In the genomic region with DNA sequence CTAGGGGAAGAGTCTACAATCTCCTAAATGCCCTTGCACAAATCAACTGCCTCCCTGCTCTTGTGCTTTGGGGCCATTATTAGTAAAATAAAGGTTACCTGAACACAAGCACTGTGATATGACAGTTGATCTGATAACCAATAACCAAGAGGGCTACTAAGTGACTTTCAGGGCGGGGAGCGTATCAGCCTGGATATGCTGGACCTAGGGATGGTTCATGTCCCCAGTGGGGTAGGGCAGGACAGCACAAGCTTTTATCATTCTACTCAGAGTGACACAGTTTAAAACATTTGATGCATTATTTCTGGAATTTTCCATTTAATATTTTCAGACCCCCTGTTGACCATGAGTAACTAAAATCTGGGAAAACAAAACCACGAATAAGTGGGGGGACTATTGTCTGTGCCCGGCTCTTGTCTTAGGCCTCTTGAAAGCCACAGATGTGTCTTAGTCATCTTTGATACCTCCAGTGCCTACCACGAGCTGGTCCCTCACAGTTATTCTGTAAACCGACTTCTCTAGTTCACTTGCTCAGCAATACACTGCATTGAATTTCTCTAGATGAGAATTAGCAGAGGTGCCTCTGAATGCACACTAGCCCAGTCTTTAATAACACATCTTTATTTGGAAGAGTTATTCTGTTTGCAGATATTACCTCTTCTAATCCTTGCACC, we compare ENCODE assay signal across 32 cellular contexts.
"Had no signal": no experiment of that assay in that cellular context is flagged by ENCODE, and none has a peak within 500 bp of the region (broad histone marks: within the 10 kb centered on the region; RNA-seq: fewer than 3 reads in every experiment).

No MANE protein-coding gene starts in this region.

- H3K9me3 Mint-ChIP-seq: activated CD8-positive, alpha-beta T cell treated with anti-CD3 and anti-CD28 coated beads for 36 hours; activated naive CD4-positive, alpha-beta T cell treated with anti-CD3 and anti-CD28 coated beads for 36 hours; activated T-helper 17 cell treated with anti-CD3 and anti-CD28 coated beads, Interleukin-2, amount 50 U/mL, for 72 hours had no signal

- ATAC-seq: activated CD4-positive, CD25-positive, alpha-beta regulatory T cell treated with anti-CD3 and anti-CD28 coated beads, Interleukin-2, amount 50 U/mL, for 24 hours; activated CD8-positive, alpha-beta T cell treated with anti-CD3 and anti-CD28 coated beads for 36 hours; activated T-helper 17 cell treated with anti-CD3 and anti-CD28 coated beads, Interleukin-2, amount 50 U/mL, for 72 hours; Panc1; Right ventricle myocardium inferior had no signal

- H3K27me3 Mint-ChIP-seq: activated CD8-positive, alpha-beta T cell treated with anti-CD3 and anti-CD28 coated beads for 36 hours; activated naive CD8-positive, alpha-beta T cell had no signal

- H3K36me3 Mint-ChIP-seq: activated naive CD8-positive, alpha-beta T cell had no signal

- H3K4me3 Mint-ChIP-seq: activated CD8-positive, alpha-beta T cell treated with anti-CD3 and anti-CD28 coated beads for 36 hours; activated naive CD4-positive, alpha-beta T cell treated with anti-CD3 and anti-CD28 coated beads for 36 hours; activated naive CD8-positive, alpha-beta T cell; activated T-helper 17 cell treated with anti-CD3 and anti-CD28 coated beads, Interleukin-2, amount 50 U/mL, for 72 hours had no signal

- H3K27ac Mint-ChIP-seq: activated CD8-positive, alpha-beta T cell treated with anti-CD3 and anti-CD28 coated beads for 36 hours; activated naive CD4-positive, alpha-beta T cell treated with anti-CD3 and anti-CD28 coated beads for 36 hours; activated naive CD8-positive, alpha-beta T cell; activated T-helper 17 cell treated with anti-CD3 and anti-CD28 coated beads, Interleukin-2, amount 50 U/mL, for 72 hours had no signal

- H3K4me1 Mint-ChIP-seq: activated T-helper 17 cell treated with anti-CD3 and anti-CD28 coated beads, Interleukin-2, amount 50 U/mL, for 72 hours had no signal

- DNase-seq: activated CD4-positive, alpha-beta T cell treated with anti-CD3 and anti-CD28 coated beads for 4 hours; activated CD8-positive, alpha-beta T cell treated with anti-CD3 and anti-CD28 coated beads for 36 hours; activated gamma-delta T cell; activated naive CD4-positive, alpha-beta T cell treated with anti-CD3 and anti-CD28 coated beads for 36 hours; activated T-cell treated with anti-CD3 and anti-CD28 coated beads for 4 hours; activated T-cell treated with anti-CD3 and anti-CD28 coated beads, Interleukin-2, amount 50 U/mL, for 48 hours; adrenal gland; aorta; caudate nucleus; IMR-90; Kasumi-1; KBM-7; NCI-H1105 treated with DMSO at 0.1 percent for 48 hours; NCI-H1436 treated with DMSO at 0.1 percent for 48 hours; NCI-H187; NCI-H2081 treated with DMSO at 0.1 percent for 48 hours; NCI-H2171; NCI-H2227 treated with DMSO at 0.1 percent for 48 hours; NCI-H446 treated with DMSO at 0.1 percent for 48 hours; NCI-H524 treated with DMSO at 0.1 percent for 48 hours; NCI-H748 treated with DMSO at 0.1 percent for 48 hours; OCI-M1; RPMI8226; SJCRH30; SK-N-SH; T-helper 1 cell; WERI-Rb-1 had no signal
